Comparison of ENCODE assay signal across 33 cellular contexts in genomic region chr10:121243003-121243898, GRCh38.
DNase-seq lines count a peak whose midpoint lies in the region; ATAC-seq, FAIRE-seq and TF ChIP-seq lines count a peak whose summit lies in the region.
"Had no signal": no experiment of that assay in that cellular context is flagged by ENCODE, and none has a peak within 500 bp of the region (broad histone marks: within the 10 kb centered on the region; RNA-seq: fewer than 3 reads in every experiment).

No MANE protein-coding gene starts in this region.

- TF ChIP-seq RAD21 in H1 (IDR thresholded peaks at IDR 0.05 in 1 of 2, conservative IDR thresholded peaks at IDR 0.05 in 1 of 2; ENCODE audit: low read depth in 2 of 2, low read length in 2 of 2), result no peak

- no peak overlapping the region for H2BK120ac ChIP-seq in H1 (replicated peaks; ENCODE audit: low read depth, low read length)

- no peak for TF ChIP-seq EP300 in H1 (IDR thresholded peaks at IDR 0.05; ENCODE audit: borderline replicate concordance in 1 of 2, low read depth in 2 of 2, low read length in 2 of 2)

- no peak overlapping the region for H3K9ac ChIP-seq in H1 (replicated peaks in 1 of 4; ENCODE audit: extremely low read depth in 1 of 4, low read depth in 3 of 4, low read length in 3 of 4)

- no peak overlapping the region for H2BK5ac ChIP-seq in H1 (ENCODE audit: low read depth, low read length)

- peaks cover 11% of the 10 kb centered on the region for H3K9me3 Mint-ChIP-seq in natural killer cell treated with Interleukin-12 subunit alpha and Interleukin-12 subunit beta and Interleukin-15 and Interleukin-18, amount 100 ng/mL, for 72 hours

- ATAC-seq in natural killer cell treated with Interleukin-12 subunit alpha and Interleukin-12 subunit beta and Interleukin-15 and Interleukin-18, amount 100 ng/mL, for 72 hours, result peak; percentile 27 to 32
- no peak for ATAC-seq in HG02852 (IDR thresholded peaks at IDR 0.05; ENCODE audit: unreplicated experiment)
- no peak for ATAC-seq in GM18867 (IDR thresholded peaks at IDR 0.05; ENCODE audit: unreplicated experiment)
- ATAC-seq: CD8-positive, alpha-beta T cell; left lung; naive thymus-derived CD4-positive, alpha-beta T cell had no signal

- no peak overlapping the region for H3K4me2 ChIP-seq in H1 (ENCODE audit: insufficient read depth in 1 of 2, low read depth in 2 of 2, low read length in 2 of 2)
- H3K4me2 ChIP-seq: PC-9 had no signal

- no peak overlapping the region for H4K8ac ChIP-seq in H1 (ENCODE audit: extremely low read depth, insufficient read depth, low read length)

- POLR2A ChIA-PET in H1 (lab: Charles Lee; ENCODE audit: partially characterized antibody), result interaction anchor here (1.1 kb wide), 1 partner anchor 21 kb away, joined by 3 read pairs; no protein-coding TSS in a partner anchor

- no peaks in the 10 kb centered on the region for H3K36me3 ChIP-seq in H1 (ENCODE audit: control insufficient read depth in 2 of 4, insufficient read depth in 4 of 4, low read length in 3 of 4)
- H3K36me3 ChIP-seq: ascending aorta, left lung, upper lobe of left lung had no signal

- no peaks in the 10 kb centered on the region for H4K20me1 ChIP-seq in H1 (replicated peaks in 1 of 2; ENCODE audit: control insufficient read depth in 1 of 2, insufficient read depth in 2 of 2, low read length in 2 of 2)

- H4K5ac ChIP-seq in H1 (ENCODE audit: insufficient read length, low read depth, low read length), result no peak overlapping the region

- H3K23me2 ChIP-seq in H1 (ENCODE audit: low read depth, low read length), result no peaks in the 10 kb centered on the region

- H2BK20ac ChIP-seq in H1 (ENCODE audit: low read length), result no peak overlapping the region

- peaks cover 0 to 2% of the 10 kb centered on the region in 2 experiments; a peak in 2 of 4 replicates for H3K9me3 ChIP-seq in H1 (ENCODE audit: insufficient read depth in 2 of 2, low read depth in 1 of 2, low read length in 1 of 2)
- H3K9me3 ChIP-seq: ascending aorta, left lung had no signal

- H3K27me3 ChIP-seq in H1 (replicated peaks in 1 of 4; ENCODE audit: control insufficient read depth in 3 of 4, extremely low read depth in 1 of 4, insufficient read depth in 3 of 4, low read length in 3 of 4), result no peaks in the 10 kb centered on the region
- H3K27me3 ChIP-seq: ascending aorta, left lung, upper lobe of left lung had no signal

- no peak overlapping the region for H2AK5ac ChIP-seq in H1 (ENCODE audit: low read depth, low read length)

- no peak overlapping the region for H3K14ac ChIP-seq in H1 (ENCODE audit: insufficient read length)

- CTCF ChIA-PET in H1 (lab: Charles Lee; ENCODE audit: partially characterized antibody), result interaction anchor here (1.2 to 2.4 kb wide), 2 partner anchors 11 kb away, joined by 3 to 5 read pairs; no protein-coding TSS in a partner anchor

- peaks cover 8 to 20% of the 10 kb centered on the region in 2 donors for H3K27me3 Mint-ChIP-seq in natural killer cell treated with Interleukin-12 subunit alpha and Interleukin-12 subunit beta and Interleukin-15 and Interleukin-18, amount 100 ng/mL, for 72 hours
- H3K27me3 Mint-ChIP-seq: dendritic cell treated with granulocyte-macrophage colony-stimulating factor and Interleukin-4, amounts not matched to agents 40 ng/mL and 50 ng/mL, for 4 days had no signal

- no peak overlapping the region for H3K23ac ChIP-seq in H1 (ENCODE audit: insufficient read length)

- peak overlapping the region; percentile 44; the same call in 1 of the 2 replicates for H2AFZ ChIP-seq in H1 (ENCODE audit: low read length)
- H2AFZ ChIP-seq: PC-9 had no signal

- H3K4me3 ChIP-seq in H1 (ENCODE audit: extremely low read depth in 1 of 4, insufficient read depth in 2 of 4, low read depth in 3 of 4, low read length in 4 of 4), result no peak overlapping the region
- H3K4me3 ChIP-seq: ascending aorta, left lung, PC-9, upper lobe of left lung had no signal

- no peak overlapping the region for H3K4me3 Mint-ChIP-seq in natural killer cell treated with Interleukin-12 subunit alpha and Interleukin-12 subunit beta and Interleukin-15 and Interleukin-18, amount 100 ng/mL, for 72 hours
- H3K4me3 Mint-ChIP-seq: activated naive CD8-positive, alpha-beta T cell treated with anti-CD3 and anti-CD28 coated beads, Interleukin-2, amount 10 ng/mL, durations not matched to agents 7 days and 5 days; activated T-cell treated with anti-CD3 and anti-CD28 coated beads, Interleukin-2, amount 50 U/mL, for 24 hours; CD8-positive, alpha-beta T cell; central memory CD8-positive, alpha-beta T cell; dendritic cell treated with granulocyte-macrophage colony-stimulating factor and Interleukin-4, amounts not matched to agents 40 ng/mL and 50 ng/mL, for 4 days; immature natural killer cell; naive thymus-derived CD4-positive, alpha-beta T cell had no signal

- H3K56ac ChIP-seq in H1 (replicated peaks; ENCODE audit: insufficient read length, low read depth, low read length), result no peak overlapping the region

- peaks cover 0 to 3% of the 10 kb centered on the region in 2 donors for H3K4me1 Mint-ChIP-seq in natural killer cell treated with Interleukin-12 subunit alpha and Interleukin-12 subunit beta and Interleukin-15 and Interleukin-18, amount 100 ng/mL, for 72 hours (ENCODE audit: low read depth in 2 of 2)
- H3K4me1 Mint-ChIP-seq: activated naive CD8-positive, alpha-beta T cell treated with anti-CD3 and anti-CD28 coated beads, Interleukin-2, amount 10 ng/mL, durations not matched to agents 7 days and 5 days; central memory CD8-positive, alpha-beta T cell; immature natural killer cell; naive thymus-derived CD4-positive, alpha-beta T cell had no signal

- FAIRE-seq in H1 (lab: Jason Lieb, UNC), result no peak
- FAIRE-seq: GM18507 had no signal

- peak; percentile 65 for DNase-seq in DMS53 (lab: John Stamatoyannopoulos, UW)
- no peak for DNase-seq in DMS53 treated with DMSO at 0.1 percent for 48 hours (lab: John Stamatoyannopoulos, UW; ENCODE audit: unreplicated experiment)
- DNase-seq in H1 (ENCODE audit: low read depth in 1 of 2, low spot score in 2 of 2), result no peak
- DNase-seq in natural killer cell treated with Interleukin-12 subunit alpha and Interleukin-12 subunit beta and Interleukin-15 and Interleukin-18, amount 100 ng/mL, for 72 hours (ENCODE audit: low spot score), result no peak
- DNase-seq in HuH-7.5 (ENCODE audit: low spot score), result no peak
- DNase-seq in activated CD4-positive, alpha-beta T cell treated with anti-CD3 and anti-CD28 coated beads, Interleukin-2, amount 50 U/mL, for 48 hours, result no peak
- DNase-seq: 8988T; activated CD4-positive, alpha-beta T cell treated with anti-CD3 and anti-CD28 coated beads for 4 hours; activated gamma-delta T cell; activated naive CD8-positive, alpha-beta T cell treated with anti-CD3 and anti-CD28 coated beads, Interleukin-2, amount 10 ng/mL, durations not matched to agents 7 days and 5 days; activated T-cell treated with anti-CD3 and anti-CD28 coated beads, Interleukin-2, amount 50 U/mL, for 24 hours; CD8-positive, alpha-beta T cell; DMS79; GDM1; hypothalamus; immature natural killer cell; IMR-90; left lung; naive thymus-derived CD4-positive, alpha-beta T cell; NCI-H1092 treated with DMSO at 0.1 percent for 48 hours; NCI-H1930; NCI-H524 treated with DMSO at 0.1 percent for 48 hours; PC-9; retina; Right ventricle myocardium superior; stimulated activated CD4-positive, alpha-beta T cell treated with anti-CD3 and anti-CD28 coated beads, Interleukin-2, amount 100 ng/mL, for 24 hours; upper lobe of left lung had no signal

- H3K79me2 ChIP-seq in H1 (ENCODE audit: control insufficient read depth in 1 of 2, insufficient read depth in 2 of 2, low read length in 2 of 2), result no peaks in the 10 kb centered on the region

- H4K91ac ChIP-seq in H1 (replicated peaks; ENCODE audit: insufficient read length, low read length), result no peak overlapping the region

- H3K4ac ChIP-seq in H1 (replicated peaks; ENCODE audit: insufficient read length, low read depth, low read length), result no peak overlapping the region

- H3K27ac ChIP-seq in H1 (ENCODE audit: low read depth, low read length), result no peak overlapping the region
- H3K27ac ChIP-seq: ascending aorta, left lung, PC-9, upper lobe of left lung had no signal

- H3K79me1 ChIP-seq in H1 (ENCODE audit: low read depth, low read length), result no peaks in the 10 kb centered on the region

- H3K27ac Mint-ChIP-seq in natural killer cell treated with Interleukin-12 subunit alpha and Interleukin-12 subunit beta and Interleukin-15 and Interleukin-18, amount 100 ng/mL, for 72 hours, result no peak overlapping the region
- H3K27ac Mint-ChIP-seq: activated naive CD8-positive, alpha-beta T cell treated with anti-CD3 and anti-CD28 coated beads, Interleukin-2, amount 10 ng/mL, durations not matched to agents 7 days and 5 days; activated T-cell treated with anti-CD3 and anti-CD28 coated beads, Interleukin-2, amount 50 U/mL, for 24 hours; CD8-positive, alpha-beta T cell; dendritic cell treated with granulocyte-macrophage colony-stimulating factor and Interleukin-4, amounts not matched to agents 40 ng/mL and 50 ng/mL, for 4 days; immature natural killer cell; naive thymus-derived CD4-positive, alpha-beta T cell had no signal

- no peaks in the 10 kb centered on the region for H3K4me1 ChIP-seq in H1 (replicated peaks in 1 of 4; ENCODE audit: control insufficient read depth in 3 of 4, insufficient read depth in 4 of 4, low read length in 3 of 4)
- H3K4me1 ChIP-seq: ascending aorta, left lung, upper lobe of left lung had no signal

- no peak for TF ChIP-seq CTCF in H1 (IDR thresholded peaks at IDR 0.05; ENCODE audit: control extremely low read depth in 1 of 3, insufficient read depth in 1 of 3, low read depth in 1 of 3, low read length in 3 of 3)

- no peak overlapping the region for H2BK15ac ChIP-seq in H1 (ENCODE audit: low read length)

- TF ChIP-seq POLR2A in H1 (IDR thresholded peaks at IDR 0.05; ENCODE audit: control extremely low read depth in 1 of 2, low read depth in 2 of 2, low read length in 2 of 2), result no peak

- no peak overlapping the region; the same call in 1 of the 2 replicates for H3K18ac ChIP-seq in H1 (ENCODE audit: extremely low read depth, low read length)

- WGBS in H1 (ENCODE audit: extremely low coverage in 1 of 2, insufficient coverage in 1 of 2, insufficient read length in 1 of 2, insufficient replicate concordance in 2 of 2, low coverage in 1 of 2, low lambda C conversion rate in 2 of 2, missing lambda C conversion rate in 1 of 2), 2 experiments, result 82% methylated on average over 11 of the region's 11 CpGs; no CpG with 5 or more reads in 1 of the 2 experiments

- no peaks in the 10 kb centered on the region for H3K36me3 Mint-ChIP-seq in natural killer cell treated with Interleukin-12 subunit alpha and Interleukin-12 subunit beta and Interleukin-15 and Interleukin-18, amount 100 ng/mL, for 72 hours
- H3K36me3 Mint-ChIP-seq: activated naive CD8-positive, alpha-beta T cell treated with anti-CD3 and anti-CD28 coated beads, Interleukin-2, amount 10 ng/mL, durations not matched to agents 7 days and 5 days; CD8-positive, alpha-beta T cell; immature natural killer cell; naive thymus-derived CD4-positive, alpha-beta T cell had no signal

- H2BK12ac ChIP-seq in H1 (ENCODE audit: low read depth, low read length), result no peak overlapping the region

TF ChIP-seq in H1, 55 proteins besides CTCF, POLR2A, EP300 and RAD21 (continues in another document):
- TF ChIP-seq HDAC2 (IDR thresholded peaks at IDR 0.05; ENCODE audit: borderline replicate concordance in 1 of 2, low read depth in 2 of 2, low read length in 2 of 2), result no peak
- TF ChIP-seq KDM4A (IDR thresholded peaks at IDR 0.05; ENCODE audit: low read depth, low read length, severe bottlenecking), result no peak

Comparison
In these comparisons a context has a peak if more than half of its experiments do, and no peak if none do; other contexts are left out.
1. ATAC-seq: peak in natural killer cell treated with Interleukin-12 subunit alpha and Interleukin-12 subunit beta and Interleukin-15 and Interleukin-18, amount 100 ng/mL, for 72 hours (2 of 2); none in HG02852 (single experiment) and GM18867 (single experiment).